Comparison of ENCODE assay signal across 14 cellular contexts in genomic region chr16:17380613-17381012, GRCh38.
DNase-seq lines count a peak whose midpoint lies in the region; ATAC-seq and TF ChIP-seq lines count a peak whose summit lies in the region.
"Had no signal": no experiment of that assay in that cellular context is flagged by ENCODE, and none has a peak within 500 bp of the region (broad histone marks: within the 10 kb centered on the region; RNA-seq: fewer than 3 reads in every experiment).

No MANE protein-coding gene starts in this region.

- no peaks in the 10 kb centered on the region for H3K27me3 Mint-ChIP-seq in CD4-positive, alpha-beta T cell
- H3K27me3 Mint-ChIP-seq in IgD-negative memory B cell: peaks cover 3% of the 10 kb centered on the region

- intact Hi-C loops in CD4-positive, alpha-beta T cell (cut with DNase I, micrococcal nuclease): loop anchor here in 1 of 2 experiments (5.0 kb wide), 1 partner anchor 88 kb away; no protein-coding TSS in a partner anchor

- ATAC-seq in CD4-positive, alpha-beta T cell (ENCODE audit: poor library complexity): no peak
- no peak for ATAC-seq in HG03196 (IDR thresholded peaks at IDR 0.05; ENCODE audit: unreplicated experiment)
- ATAC-seq: activated CD8-positive, alpha-beta T cell treated with anti-CD3 and anti-CD28 coated beads, Interleukin-2, amount 10 ng/mL, durations not matched to agents 7 days and 5 days; SK-N-SH treated with all-trans-retinoic acid at 6 μM for 48 hours had no signal

- no peak for DNase-seq in CD4-positive, alpha-beta T cell
- DNase-seq in adipocyte (ENCODE audit: low read depth): peak; percentile 41
- no peak for DNase-seq in stimulated activated CD4-positive, alpha-beta T cell treated with anti-CD3 and anti-CD28 coated beads, Interleukin-4, amount 100 ng/mL, for 4 hours
- DNase-seq in LoVo (ENCODE audit: low spot score): no peak
- no peak for DNase-seq in stimulated activated CD4-positive, alpha-beta T cell treated with anti-CD3 and anti-CD28 coated beads, Interleukin-12 subunit alpha, Interleukin-12 subunit beta, amount 100 ng/mL, for 4 hours
- DNase-seq: activated CD8-positive, alpha-beta T cell treated with anti-CD3 and anti-CD28 coated beads, Interleukin-2, amount 10 ng/mL, durations not matched to agents 7 days and 5 days; midbrain; MM.1S; NCI-H82 had no signal

- no peaks in the 10 kb centered on the region for H3K9me3 ChIP-seq in CD4-positive, alpha-beta T cell (ENCODE audit: control insufficient read depth, low read length)
- no peaks in the 10 kb centered on the region for H3K9me3 ChIP-seq in adipocyte (ENCODE audit: control insufficient read depth, low read length)
- H3K9me3 ChIP-seq in muscle layer of duodenum (ENCODE audit: control insufficient read depth in 1 of 2, low read length in 2 of 2): no peaks in the 10 kb centered on the region

- POLR2A ChIA-PET in CD4-positive, alpha-beta T cell (lab: Charles Lee): interaction anchor here (1.0 to 1.4 kb wide), 2 partner anchors 11 to 15 kb away, joined by 3 to 5 read pairs; no protein-coding TSS in a partner anchor

- H3K36me3 Mint-ChIP-seq in CD4-positive, alpha-beta T cell (ENCODE audit: low read depth): no peaks in the 10 kb centered on the region
- H3K36me3 Mint-ChIP-seq in IgD-negative memory B cell: no peaks in the 10 kb centered on the region

- no peak overlapping the region for H3K9ac ChIP-seq in adipocyte (ENCODE audit: low read length)

- H3K36me3 ChIP-seq in adipocyte (ENCODE audit: control insufficient read depth, insufficient read depth, low read length, severe bottlenecking) (no peaks in the 10 kb centered on the region), muscle layer of duodenum (ENCODE audit: control insufficient read depth in 1 of 2, insufficient read depth in 2 of 2, low read length in 2 of 2) (no peaks in the 10 kb centered on the region)

- peak overlapping the region; percentile 22 for H3K27ac Mint-ChIP-seq in CD4-positive, alpha-beta T cell
- H3K27ac Mint-ChIP-seq in IgD-negative memory B cell: peak overlapping the region; percentile 2 to 65 (median 41)
- H3K27ac Mint-ChIP-seq: activated CD8-positive, alpha-beta T cell treated with anti-CD3 and anti-CD28 coated beads, Interleukin-2, amount 10 ng/mL, durations not matched to agents 7 days and 5 days had no signal

- H3K4me3 ChIP-seq in adipocyte (ENCODE audit: low read length) (no peak overlapping the region), muscle layer of duodenum (ENCODE audit: low read depth in 1 of 2, low read length in 2 of 2) (no peak overlapping the region)
- H3K4me3 ChIP-seq: skin epidermis had no signal

- no peak overlapping the region for H3K27ac ChIP-seq in CD4-positive, alpha-beta T cell (ENCODE audit: low read depth, low read length)
- peak overlapping the region; percentile 41 for H3K27ac ChIP-seq in muscle layer of duodenum (ENCODE audit: low read length)

- H3K9me3 Mint-ChIP-seq in CD4-positive, alpha-beta T cell: no peaks in the 10 kb centered on the region
- no peaks in the 10 kb centered on the region for H3K9me3 Mint-ChIP-seq in IgD-negative memory B cell

- H3K4me3 Mint-ChIP-seq in CD4-positive, alpha-beta T cell: no peak overlapping the region
- H3K4me3 Mint-ChIP-seq in IgD-negative memory B cell: peak overlapping the region in 1 of 4 donors; percentile 75
- H3K4me3 Mint-ChIP-seq: activated CD8-positive, alpha-beta T cell treated with anti-CD3 and anti-CD28 coated beads, Interleukin-2, amount 10 ng/mL, durations not matched to agents 7 days and 5 days had no signal

- CTCF ChIA-PET in CD4-positive, alpha-beta T cell (lab: Charles Lee): interaction anchor here (0.7 kb wide), 1 partner anchor 92 kb away, joined by 3 read pairs; no protein-coding TSS in a partner anchor

- H3K4me1 ChIP-seq in adipocyte (ENCODE audit: control insufficient read depth, insufficient read depth, low read length): peaks cover 19% of the 10 kb centered on the region
- H3K4me1 ChIP-seq in muscle layer of duodenum (ENCODE audit: control insufficient read depth in 1 of 2, insufficient read depth in 2 of 2, low read length in 2 of 2): peaks cover 8 to 59% of the 10 kb centered on the region in 2 donors

- no peak for TF ChIP-seq CTCF in CD4-positive, alpha-beta T cell (IDR thresholded peaks at IDR 0.05)

- H3K4me1 Mint-ChIP-seq in CD4-positive, alpha-beta T cell (ENCODE audit: low read depth): peaks cover 84% of the 10 kb centered on the region
- H3K4me1 Mint-ChIP-seq in IgD-negative memory B cell: peaks cover 25 to 52% (median 31%) of the 10 kb centered on the region in 3 donors

- H3K27me3 ChIP-seq in CD4-positive, alpha-beta T cell (ENCODE audit: control insufficient read depth, insufficient read depth, low read length): no peaks in the 10 kb centered on the region
- no peaks in the 10 kb centered on the region for H3K27me3 ChIP-seq in adipocyte (replicated peaks; ENCODE audit: control insufficient read depth, insufficient read depth, low read length)
- H3K27me3 ChIP-seq in muscle layer of duodenum (ENCODE audit: low read depth, low read length): no peaks in the 10 kb centered on the region
